ENCODE assay signal across 18 cellular contexts in the genomic region with DNA sequence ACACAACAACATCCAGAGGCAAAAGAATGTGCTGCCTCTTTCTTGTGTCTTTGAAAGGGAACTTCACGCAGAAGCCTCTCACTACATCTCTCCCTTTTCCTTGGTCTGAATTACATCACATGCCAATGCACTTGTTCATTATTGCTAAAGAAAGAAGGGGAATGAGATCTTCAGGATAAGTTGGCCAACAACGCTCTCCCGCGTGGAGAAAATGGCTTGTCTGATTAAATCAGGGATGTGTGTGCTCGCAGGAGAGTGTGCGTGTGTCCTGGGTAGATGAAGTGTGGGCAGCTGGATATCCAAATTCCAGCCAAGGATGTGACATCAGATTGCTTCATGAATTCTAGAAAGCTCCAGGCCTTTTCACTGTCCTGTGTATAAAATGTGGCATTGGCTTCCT.
A peak's percentile ranks its signal among the peaks of the same experiment; 100 is the strongest.
DNase-seq lines count a peak whose midpoint lies in the region; ATAC-seq and TF ChIP-seq lines count a peak whose summit lies in the region.
"Had no signal": no experiment of that assay in that cellular context is flagged by ENCODE, and none has a peak within 500 bp of the region (broad histone marks: within the 10 kb centered on the region; RNA-seq: fewer than 3 reads in every experiment).

No MANE protein-coding gene starts in this region.

- no peak for DNase-seq in mammary epithelial cell
- DNase-seq in breast epithelium (ENCODE audit: low spot score in 2 of 2), result no peak
- DNase-seq in amniotic epithelial cell (ENCODE audit: low read depth), result peak; percentile 20
- DNase-seq in renal cortical epithelial cell (ENCODE audit: low read depth), result peak; percentile 5
- no peak for DNase-seq in G401 (ENCODE audit: low spot score)
- DNase-seq in left ventricle myocardium inferior, result no peak
- DNase-seq: 8988T; BE2C; C1 segment of cervical spinal cord; CD4-positive, CD25-positive, alpha-beta regulatory T cell; CD8-positive, alpha-beta memory T cell; COR-L47; DMS153; DMS79; H9 had no signal

- WGBS in mammary epithelial cell (ENCODE audit: low coverage, missing lambda C conversion rate), result 54% methylated on average over 6 of the region's 6 CpGs

- CTCF ChIA-PET in mammary epithelial cell (lab: Charles Lee; ENCODE audit: low non-redundant PET), result no interaction called here

- no TSS peak for BruUV-seq in mammary epithelial cell (replicated peaks; lab: Mats Ljungman, UMichigan)

- intact Hi-C loops in mammary epithelial cell (cut with micrococcal nuclease) (no loop called here), breast epithelium (cut with DNase I; ENCODE audit: low total_unique reads) (no loop called here), left ventricle myocardium inferior (cut with micrococcal nuclease) (no loop called here)

- TF ChIP-seq POLR2A in breast epithelium (IDR thresholded peaks at IDR 0.05), result no peak

- H3K4me2 ChIP-seq in mammary epithelial cell (ENCODE audit: insufficient read depth, low read depth, low read length), result no peak overlapping the region

- TF ChIP-seq CTCF in mammary epithelial cell (conservative IDR thresholded peaks at IDR 0.05 in 1 of 2, IDR thresholded peaks at IDR 0.05 in 1 of 2; ENCODE audit: extremely low read depth in 1 of 2, insufficient read depth in 1 of 2, low read depth in 1 of 2, low read length in 2 of 2), result no peak
- no peak for TF ChIP-seq CTCF in breast epithelium (IDR thresholded peaks at IDR 0.05)
- no peak for TF ChIP-seq CTCF in left ventricle myocardium inferior (IDR thresholded peaks at IDR 0.05; ENCODE audit: borderline replicate concordance)

- dilution Hi-C loops in mammary epithelial cell (cut with HindIII; ENCODE audit: low sequenced_read_pairs), result no loop called here

- no peaks in the 10 kb centered on the region for H3K79me2 ChIP-seq in mammary epithelial cell (ENCODE audit: insufficient read depth, low read length)

- H3K9me3 ChIP-seq in mammary epithelial cell (replicated peaks; ENCODE audit: insufficient read depth, low read length) (no peaks in the 10 kb centered on the region), breast epithelium (peaks cover 0 to 7% of the 10 kb centered on the region in 2 donors), left ventricle myocardium inferior (replicated peaks) (peaks cover 6% of the 10 kb centered on the region)
- H3K9me3 ChIP-seq: BE2C had no signal

- no peak overlapping the region for H3K9ac ChIP-seq in mammary epithelial cell (ENCODE audit: insufficient read depth, low read length)

- H3K4me1 ChIP-seq in mammary epithelial cell (ENCODE audit: insufficient read depth, low read length) (no peaks in the 10 kb centered on the region), breast epithelium (peaks cover 0 to 9% of the 10 kb centered on the region in 2 donors), left ventricle myocardium inferior (peaks cover 39% of the 10 kb centered on the region)
- H3K4me1 ChIP-seq: BE2C had no signal

- H3K36me3 ChIP-seq in mammary epithelial cell (ENCODE audit: insufficient read depth, low read length) (no peaks in the 10 kb centered on the region), breast epithelium (no peaks in the 10 kb centered on the region), left ventricle myocardium inferior (no peaks in the 10 kb centered on the region)
- H3K36me3 ChIP-seq: BE2C had no signal

- H3K27me3 ChIP-seq in mammary epithelial cell (ENCODE audit: insufficient read depth, low read length) (no peaks in the 10 kb centered on the region), breast epithelium (no peaks in the 10 kb centered on the region), left ventricle myocardium inferior (ENCODE audit: low read depth) (no peaks in the 10 kb centered on the region)
- H3K27me3 ChIP-seq: BE2C had no signal

- in situ Hi-C loops in mammary epithelial cell (cut with MboI; ENCODE audit: low sequenced_read_pairs in 2 of 2), result no loop called here
- in situ Hi-C loops in G401 (cut with HindIII; ENCODE audit: low sequenced_read_pairs), result no loop called here

- no peaks in the 10 kb centered on the region for H4K20me1 ChIP-seq in mammary epithelial cell (ENCODE audit: insufficient read depth, low read length)

- H3K4me3 ChIP-seq in mammary epithelial cell (replicated peaks in 1 of 3; ENCODE audit: insufficient read depth in 1 of 3, low read depth in 2 of 3, low read length in 3 of 3) (no peak overlapping the region), breast epithelium (no peak overlapping the region), left ventricle myocardium inferior (no peak overlapping the region)
- H3K4me3 ChIP-seq: GM12878 had no signal

- peak overlapping the region; percentile 28 for H2AFZ ChIP-seq in mammary epithelial cell (ENCODE audit: low read depth, low read length)

- ATAC-seq in GM21515 (IDR thresholded peaks at IDR 0.05; ENCODE audit: unreplicated experiment), result no peak
- ATAC-seq: GM12878, HepG2 had no signal

- H3K27ac ChIP-seq in mammary epithelial cell (ENCODE audit: insufficient read depth, low read depth, low read length) (no peak overlapping the region), breast epithelium (peak overlapping the region in 1 of 2 donors; percentile 12), left ventricle myocardium inferior (replicated peaks) (no peak overlapping the region)

Comparison
In these comparisons a context has a peak if more than half of its experiments do, and no peak if none do; other contexts are left out.
1. DNase-seq: peak in amniotic epithelial cell (single experiment) and renal cortical epithelial cell (single experiment); none in mammary epithelial cell (single experiment), breast epithelium (0 of 2), G401 (single experiment) and left ventricle myocardium inferior (single experiment).